Comparison of ENCODE assay signal across 8 cellular contexts in genomic region chr2:240136671-240137292, GRCh38. TPM values are rescaled to one million over a fixed set of nuclear protein-coding genes. Genes with fewer than 3 reads are reported as not detected.
DNase-seq lines count a peak whose midpoint lies in the region; ATAC-seq and TF ChIP-seq lines count a peak whose summit lies in the region.

No MANE protein-coding gene starts in this region.

- no peaks in the 10 kb centered on the region for H3K4me1 ChIP-seq in fibroblast of lung (ENCODE audit: control insufficient read depth, extremely low read depth, insufficient read depth, low read length)
- peaks cover 7% of the 10 kb centered on the region for H3K4me1 ChIP-seq in ovary (ENCODE audit: insufficient read depth)

- no peak for TF ChIP-seq POLR2A in ovary (IDR thresholded peaks at IDR 0.05)

- peak; percentile 6 for ATAC-seq in HG02571 (IDR thresholded peaks at IDR 0.05; ENCODE audit: unreplicated experiment)

- TF ChIP-seq EP300 in ovary (IDR thresholded peaks at IDR 0.05): no peak

- H3K4me3 ChIP-seq in GM08714 (ENCODE audit: low read length) (peak overlapping the region; percentile 97), WI38 (ENCODE audit: low read depth, low read length) (peak overlapping the region; percentile 94), fibroblast of lung (replicated peaks in 1 of 4; ENCODE audit: control extremely low read depth in 1 of 4, insufficient read depth in 1 of 4, low read depth in 3 of 4, low read length in 4 of 4) (peak overlapping the region; percentile 54 to 96 (median 64)), ovary (peak overlapping the region; percentile 100)

- H3K27ac ChIP-seq in fibroblast of lung (ENCODE audit: insufficient read depth, low read length) (no peak overlapping the region), ovary (no peak overlapping the region)

- peak overlapping the region; percentile 79 for H2AFZ ChIP-seq in fibroblast of lung (ENCODE audit: low read length)

- intact Hi-C loops in ovary (cut with DNase I): loop anchor here in 1 of 4 donors (10.0 kb wide), 1 partner anchor 1102 kb away; no protein-coding TSS in a partner anchor

- 29 to 36% (median 32%) methylated on average over 36 of the region's 36 CpGs for WGBS in ovary, 3 donors

- H3K27me3 ChIP-seq in fibroblast of lung (ENCODE audit: control insufficient read depth, insufficient read depth, low read length): peaks cover 2% of the 10 kb centered on the region
- H3K27me3 ChIP-seq in ovary: no peaks in the 10 kb centered on the region

- TF ChIP-seq CTCF in WI38 (IDR thresholded peaks at IDR 0.05; ENCODE audit: low read depth, low read length) (no peak), fibroblast of lung (conservative IDR thresholded peaks at IDR 0.05 in 1 of 2, IDR thresholded peaks at IDR 0.05 in 1 of 2; ENCODE audit: low read depth in 1 of 2, low read length in 2 of 2) (no peak), ovary (IDR thresholded peaks at IDR 0.05) (no peak)

- H4K20me1 ChIP-seq in fibroblast of lung (ENCODE audit: control insufficient read depth, extremely low read depth, insufficient read depth, low read length): no peaks in the 10 kb centered on the region

- DNase-seq in fibroblast of lung (ENCODE audit: low read depth in 2 of 2): no peak
- peak in 1 of 5 donors; percentile 10 for DNase-seq in ovary
- DNase-seq in NCI-H1048 (lab: John Stamatoyannopoulos, UW): no peak
- DNase-seq in NCI-H524 (lab: John Stamatoyannopoulos, UW): no peak
- DNase-seq in HuH-7.5 (ENCODE audit: low spot score): no peak

- H3K4me2 ChIP-seq in fibroblast of lung (ENCODE audit: extremely low read depth, insufficient read depth, low read length): peak overlapping the region; percentile 75

- H3K9ac ChIP-seq in fibroblast of lung (ENCODE audit: insufficient read depth, low read length): peak overlapping the region; percentile 8

- H3K79me2 ChIP-seq in fibroblast of lung (ENCODE audit: control insufficient read depth, insufficient read depth, low read length): peaks cover 25% of the 10 kb centered on the region

- no peaks in the 10 kb centered on the region for H3K9me3 ChIP-seq in fibroblast of lung (ENCODE audit: control insufficient read depth, insufficient read depth, low read depth, low read length)
- H3K9me3 ChIP-seq in ovary: no peaks in the 10 kb centered on the region

- H3K36me3 ChIP-seq in fibroblast of lung (ENCODE audit: control insufficient read depth, insufficient read depth, low read length) (peaks cover 5% of the 10 kb centered on the region), ovary (no peaks in the 10 kb centered on the region)

RNA-seq across cellular contexts. Expression of gene COPS9, which starts 0.7 kb away (rescaled TPM):
- total RNA-seq in fibroblast of lung (104 and 135 TPM in 2 replicates), ovary (100 to 1,000 TPM in 4 of 7 donors, 10 to 100 TPM in 3; 92.1 to 286 (median 101) TPM)
- polyA plus RNA-seq in fibroblast of lung (176 and 191 TPM in 2 replicates), ovary (100 to 1,000 TPM in 1 of 2 donors, 10 to 100 TPM in 1; 42.1 to 236 TPM)
- polyA plus RNA-seq in fibroblast of lung (2012): 338 and 433 TPM in 2 replicates
- 8.1 and 21.4 TPM in 2 replicates for polyA minus RNA-seq in fibroblast of lung (ENCODE audit: low replicate concordance)

RNA-seq across cellular contexts. Expression of gene OTOS, which starts 3.7 kb away (rescaled TPM):
- total RNA-seq in fibroblast of lung (not detected in 2 replicates), ovary (not detected)
- polyA plus RNA-seq in fibroblast of lung (not detected in 2 replicates), ovary (not detected)
- polyA plus RNA-seq in fibroblast of lung (2012): not detected in 2 replicates
- polyA minus RNA-seq in fibroblast of lung (ENCODE audit: low replicate concordance): not detected in 2 replicates
